ENCODE assay signal across 7 cellular contexts in genomic region chr9:76155361-76155760, GRCh38.
"Had no signal": no experiment of that assay in that cellular context is flagged by ENCODE, and none has a peak within 500 bp of the region (broad histone marks: within the 10 kb centered on the region; RNA-seq: fewer than 3 reads in every experiment).

No MANE protein-coding gene starts in this region.

- H3K27ac Mint-ChIP-seq: H9 had no signal

- DNase-seq: GM23248, GOT3, H9, HCEC 1CT, IMR-90, KG1 had no signal

- H3K9me3 Mint-ChIP-seq: H9 had no signal

- H3K4me3 ChIP-seq: GM23248, K562 had no signal

- H3K27ac ChIP-seq: GM23248 had no signal

- H3K4me3 Mint-ChIP-seq: H9 had no signal
